Comparison of ENCODE assay signal across 1 cellular context in genomic region chr18:36020174-36020711, GRCh38.
A peak's percentile ranks its signal among the peaks of the same experiment; 100 is the strongest.
TF ChIP-seq lines count a peak whose summit lies in the region.

No MANE protein-coding gene starts in this region.

TF ChIP-seq in SK-N-SH, 30 proteins besides CTCF, POLR2A, EP300 and RAD21 (continued from another document):
- TF ChIP-seq USF2 (IDR thresholded peaks at IDR 0.05; ENCODE audit: borderline replicate concordance, low read depth, low read length): no peak
- TF ChIP-seq JUND (IDR thresholded peaks at IDR 0.05): no peak
- TF ChIP-seq RCOR1 (IDR thresholded peaks at IDR 0.05; ENCODE audit: low read length): peak; percentile 81; the same call in 1 of the 2 replicates
- TF ChIP-seq NRF1 (IDR thresholded peaks at IDR 0.05; ENCODE audit: low read depth, low read length): no peak
- no peak for TF ChIP-seq ELF1 (IDR thresholded peaks at IDR 0.05)
- peak; percentile 73 for TF ChIP-seq CHD2 (IDR thresholded peaks at IDR 0.05; ENCODE audit: low read length, partially characterized antibody)
